ENCODE assay signal across 8 cellular contexts in the genomic region with DNA sequence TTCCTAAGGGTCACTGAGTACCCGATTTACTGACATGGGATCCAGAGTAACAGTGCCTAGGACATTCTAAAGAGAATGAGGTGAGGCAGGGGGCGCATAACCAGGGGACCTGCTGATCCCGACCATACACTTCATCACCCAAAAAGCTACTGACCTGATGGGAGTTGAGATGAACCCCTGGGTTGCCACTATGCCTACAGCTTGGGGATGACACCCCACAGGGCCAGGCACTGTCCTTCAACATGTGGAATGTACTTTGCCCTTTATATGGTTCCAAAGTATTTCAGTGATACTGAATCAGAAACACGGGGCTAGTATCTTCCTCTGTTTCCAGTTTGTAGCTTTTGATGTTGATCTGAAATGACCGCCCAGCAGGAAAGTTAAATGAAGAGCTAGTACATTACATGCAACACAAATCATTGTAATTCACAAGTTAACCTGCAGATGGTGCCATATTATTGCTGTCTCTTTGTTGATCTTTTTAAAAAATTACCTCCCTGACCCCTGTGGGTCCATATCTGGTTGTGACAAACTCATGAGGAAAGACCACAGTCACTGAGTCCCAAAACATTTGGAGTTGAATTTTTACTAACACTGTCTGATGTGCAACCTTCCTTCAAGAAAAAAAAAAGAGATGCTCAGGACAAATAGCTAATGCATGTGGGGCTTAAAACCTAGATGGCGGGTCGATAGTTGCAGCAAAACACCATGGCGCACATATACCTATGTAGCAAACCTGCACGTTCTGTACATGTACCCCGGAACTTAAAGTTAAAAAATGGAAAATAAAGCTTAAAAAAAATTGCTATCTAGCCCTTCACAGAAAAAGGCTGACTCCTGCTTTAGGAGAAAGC. TPM values are rescaled to one million over a fixed set of nuclear protein-coding genes. Genes with fewer than 3 reads are reported as not detected.
DNase-seq lines count a peak whose midpoint lies in the region; ATAC-seq and TF ChIP-seq lines count a peak whose summit lies in the region.

No MANE protein-coding gene starts in this region.

- no peak overlapping the region for H3K4me3 Mint-ChIP-seq in progenitor cell of endocrine pancreas (ENCODE audit: low read depth)

- no peaks in the 10 kb centered on the region for H3K4me1 Mint-ChIP-seq in progenitor cell of endocrine pancreas (ENCODE audit: low read depth)

- peaks cover 22% of the 10 kb centered on the region for H3K27me3 Mint-ChIP-seq in progenitor cell of endocrine pancreas

- TF ChIP-seq CTCF in progenitor cell of endocrine pancreas (IDR thresholded peaks at IDR 0.05; ENCODE audit: unreplicated experiment) = peak; percentile 79

- peak; percentile 59 for ATAC-seq in HG03571 (IDR thresholded peaks at IDR 0.05; ENCODE audit: unreplicated experiment)
- ATAC-seq in esophagus mucosa = peak; percentile 20
- no peak for ATAC-seq in HG03095 (IDR thresholded peaks at IDR 0.05; ENCODE audit: unreplicated experiment)

- H3K27ac Mint-ChIP-seq in progenitor cell of endocrine pancreas = no peak overlapping the region

- H3K9me3 Mint-ChIP-seq in progenitor cell of endocrine pancreas (ENCODE audit: low read depth) = peaks cover 3% of the 10 kb centered on the region

- H3K36me3 Mint-ChIP-seq in progenitor cell of endocrine pancreas (ENCODE audit: insufficient read depth) = no peaks in the 10 kb centered on the region

- DNase-seq in A172 (ENCODE audit: low spot score) (peak; percentile 64), GM04503 (ENCODE audit: low read depth) (peak; percentile 7), RKO (ENCODE audit: low spot score) (peak; percentile 62), progenitor cell of endocrine pancreas (ENCODE audit: low spot score, unreplicated experiment) (no peak), GOT3 (lab: John Stamatoyannopoulos, UW) (no peak)

RNA-seq across cellular contexts. Expression of gene GCNT2, which starts 42.7 kb away (rescaled TPM):
- total RNA-seq in A172 (2014; rRNA removed; shearing (Covaris generic)) = 16.6 and 19.3 TPM in 2 replicates
- total RNA-seq in esophagus mucosa (8.1 TPM), progenitor cell of endocrine pancreas (8.2 and 12.3 TPM in 2 replicates)

Comparison
In these comparisons a context has a peak if more than half of its experiments do, and no peak if none do; other contexts are left out.
1. DNase-seq: peak in A172 (single experiment), GM04503 (single experiment) and RKO (single experiment); none in progenitor cell of endocrine pancreas (single experiment) and GOT3 (single experiment).